ENCODE assay signal across 25 cellular contexts in genomic region chr14:98325761-98326160, GRCh38.
DNase-seq lines count a peak whose midpoint lies in the region; ATAC-seq and TF ChIP-seq lines count a peak whose summit lies in the region.
"Had no signal": no experiment of that assay in that cellular context is flagged by ENCODE, and none has a peak within 500 bp of the region (broad histone marks: within the 10 kb centered on the region; RNA-seq: fewer than 3 reads in every experiment).

No MANE protein-coding gene starts in this region.

- no peak overlapping the region for H3K27ac ChIP-seq in endodermal cell (ENCODE audit: low read depth, low read length)
- H3K27ac ChIP-seq: A549; BLaER1 treated with 17β-estradiol and CSF1 and Interleukin-3, amounts not matched to agents 10 nM and 100 nM; HL-60 had no signal

- H3K27me3 ChIP-seq in endodermal cell (ENCODE audit: control insufficient read depth, insufficient read depth, low read length, poor library complexity, severe bottlenecking), result no peaks in the 10 kb centered on the region
- H3K27me3 ChIP-seq in kidney epithelial cell (ENCODE audit: control insufficient read depth, insufficient read depth, low read length), result no peaks in the 10 kb centered on the region
- H3K27me3 ChIP-seq: BLaER1 treated with 17β-estradiol and CSF1 and Interleukin-3, amounts not matched to agents 10 nM and 100 nM; MG63 had no signal

- in situ Hi-C loops in ACHN (cut with HindIII; ENCODE audit: low pct_ligation_motif_present, low pct_unique_long_range_greater_than_20kb, low sequenced_read_pairs), result no loop called here

- H3K36me3 ChIP-seq in endodermal cell (ENCODE audit: control insufficient read depth, insufficient read depth, low read length), result no peaks in the 10 kb centered on the region
- H3K36me3 ChIP-seq in kidney epithelial cell (ENCODE audit: control insufficient read depth, insufficient read depth, low read length), result no peaks in the 10 kb centered on the region
- H3K36me3 ChIP-seq: BLaER1 treated with 17β-estradiol and CSF1 and Interleukin-3, amounts not matched to agents 10 nM and 100 nM; MG63 had no signal

- H3K4me1 Mint-ChIP-seq in endodermal cell, result peaks cover 3% of the 10 kb centered on the region
- H3K4me1 Mint-ChIP-seq: IgD-negative memory B cell had no signal

- H3K4me3 ChIP-seq in endodermal cell (ENCODE audit: low read length) (peak overlapping the region; percentile 55), kidney epithelial cell (ENCODE audit: low read depth, low read length) (no peak overlapping the region)
- H3K4me3 ChIP-seq: A549; BLaER1 treated with 17β-estradiol and CSF1 and Interleukin-3, amounts not matched to agents 10 nM and 100 nM; MG63 had no signal

- no peak overlapping the region for H3K4me3 Mint-ChIP-seq in endodermal cell
- H3K4me3 Mint-ChIP-seq: CD8-positive, alpha-beta T cell; HFFc6; IgD-negative memory B cell had no signal

- H3K27me3 Mint-ChIP-seq in endodermal cell (ENCODE audit: insufficient read depth), result no peaks in the 10 kb centered on the region
- H3K27me3 Mint-ChIP-seq: IgD-negative memory B cell had no signal

- no peak overlapping the region for H3K27ac Mint-ChIP-seq in endodermal cell
- H3K27ac Mint-ChIP-seq: CD8-positive, alpha-beta T cell; HFFc6; IgD-negative memory B cell had no signal

- H3K9ac ChIP-seq in endodermal cell (ENCODE audit: extremely low read depth, low read length, poor library complexity, severe bottlenecking), result no peak overlapping the region
- H3K9ac ChIP-seq: BLaER1 treated with 17β-estradiol and CSF1 and Interleukin-3, amounts not matched to agents 10 nM and 100 nM had no signal

- H3K9me3 Mint-ChIP-seq in endodermal cell, result peaks cover 12% of the 10 kb centered on the region

- peaks cover 13% of the 10 kb centered on the region for H3K9me3 ChIP-seq in endodermal cell (ENCODE audit: control insufficient read depth, low read length)
- H3K9me3 ChIP-seq: MG63 had no signal

- peak; percentile 92 for DNase-seq in ACHN
- DNase-seq in HT-29 (ENCODE audit: low spot score), result peak; percentile 1
- DNase-seq in endodermal cell, result no peak
- DNase-seq in kidney epithelial cell (ENCODE audit: low read depth), result peak; percentile 81
- no peak for DNase-seq in NCI-H2107 treated with DMSO at 0.1 percent for 48 hours (lab: John Stamatoyannopoulos, UW; ENCODE audit: unreplicated experiment)
- DNase-seq in DMS153 (lab: John Stamatoyannopoulos, UW), result no peak
- DNase-seq: CD8-positive, alpha-beta T cell; DND-41; H7; HFFc6; Kasumi-1; MG63; NCI-H1048; NCI-H1436; NCI-H2029 treated with DMSO at 0.1 percent for 48 hours; NCI-H2171 treated with DMSO at 0.1 percent for 48 hours; NCI-H446 treated with DMSO at 0.1 percent for 48 hours; NCI-H69 had no signal

- TF ChIP-seq CTCF in endodermal cell (conservative IDR thresholded peaks at IDR 0.05) (no peak), kidney epithelial cell (IDR thresholded peaks at IDR 0.05; ENCODE audit: insufficient read depth, low read length, poor library complexity, severe bottlenecking) (no peak)

- H3K4me1 ChIP-seq in endodermal cell (ENCODE audit: control insufficient read depth, insufficient read depth, low read length), result peaks cover 9% of the 10 kb centered on the region
- H3K4me1 ChIP-seq: A549 had no signal

- H3K36me3 Mint-ChIP-seq in endodermal cell (ENCODE audit: low read depth), result no peaks in the 10 kb centered on the region
- H3K36me3 Mint-ChIP-seq: CD8-positive, alpha-beta T cell; IgD-negative memory B cell had no signal

- 76% methylated on average over 1 of the region's 1 CpG; no CpG with 5 or more reads in 1 of the 2 experiments for WGBS in endodermal cell (ENCODE audit: insufficient coverage in 1 of 2, insufficient read length in 1 of 2), 2 experiments

- no peak for ATAC-seq in GM18870 (IDR thresholded peaks at IDR 0.05; ENCODE audit: unreplicated experiment)
- no peak for ATAC-seq in HG02840 (IDR thresholded peaks at IDR 0.05; ENCODE audit: low FRiP score, unreplicated experiment)
- ATAC-seq: A549; CD8-positive, alpha-beta T cell; Panc1 had no signal

Comparison
In these comparisons a context has a peak if more than half of its experiments do, and no peak if none do; other contexts are left out.
1. DNase-seq: peak in ACHN (single experiment), HT-29 (single experiment) and kidney epithelial cell (single experiment); none in endodermal cell (single experiment), NCI-H2107 treated with DMSO at 0.1 percent for 48 hours (single experiment) and DMS153 (single experiment).